ENCODE assay signal across 2 cellular contexts in the genomic region with DNA sequence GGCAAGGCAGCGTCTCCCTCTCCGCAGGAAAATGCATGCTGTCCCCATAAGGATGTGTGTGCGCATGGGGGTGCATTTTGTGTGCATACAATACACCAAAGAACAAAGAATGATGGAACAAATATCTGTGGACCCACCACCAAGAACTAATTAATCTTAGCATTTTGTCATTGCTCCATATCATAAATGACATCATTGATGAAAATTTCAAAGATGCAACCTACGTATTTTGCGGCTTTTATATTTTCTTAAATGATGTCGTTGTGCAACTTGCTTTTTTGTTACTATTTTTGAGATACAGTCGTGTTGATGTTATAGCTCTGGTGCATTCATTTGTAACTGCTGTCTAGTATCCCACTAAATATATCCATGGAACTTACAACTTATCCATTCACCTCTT.
TF ChIP-seq lines count a peak whose summit lies in the region.

No MANE protein-coding gene starts in this region.

TF ChIP-seq in HepG2, 621 proteins besides CTCF, POLR2A, EP300 and RAD21 (continued from another document):
- TF ChIP-seq CREB1 (IDR thresholded peaks at IDR 0.05) (0 out of 2 replicates have a peak, but pooled peaks have one; percentile 22), CREB1 (CRISPR knock-in tag; IDR thresholded peaks at IDR 0.05) (no peak), GABPB1 (CRISPR knock-in tag; IDR thresholded peaks at IDR 0.05) (no peak)

TF ChIP-seq in HEK293, 187 proteins besides CTCF, POLR2A, EP300 and RAD21 (continued from another document):
- TF ChIP-seq AEBP2 (tag by site-specific recombination; IDR thresholded peaks at IDR 0.05; ENCODE audit: borderline replicate concordance) = no peak
- TF ChIP-seq ATF2 (tag by site-specific recombination; IDR thresholded peaks at IDR 0.05; ENCODE audit: low read depth) = peak; percentile 74
- no peak for TF ChIP-seq HOXC10 (CRISPR knock-in tag; IDR thresholded peaks at IDR 0.05)
